Comparison of ENCODE assay signal across 17 cellular contexts in the genomic region with DNA sequence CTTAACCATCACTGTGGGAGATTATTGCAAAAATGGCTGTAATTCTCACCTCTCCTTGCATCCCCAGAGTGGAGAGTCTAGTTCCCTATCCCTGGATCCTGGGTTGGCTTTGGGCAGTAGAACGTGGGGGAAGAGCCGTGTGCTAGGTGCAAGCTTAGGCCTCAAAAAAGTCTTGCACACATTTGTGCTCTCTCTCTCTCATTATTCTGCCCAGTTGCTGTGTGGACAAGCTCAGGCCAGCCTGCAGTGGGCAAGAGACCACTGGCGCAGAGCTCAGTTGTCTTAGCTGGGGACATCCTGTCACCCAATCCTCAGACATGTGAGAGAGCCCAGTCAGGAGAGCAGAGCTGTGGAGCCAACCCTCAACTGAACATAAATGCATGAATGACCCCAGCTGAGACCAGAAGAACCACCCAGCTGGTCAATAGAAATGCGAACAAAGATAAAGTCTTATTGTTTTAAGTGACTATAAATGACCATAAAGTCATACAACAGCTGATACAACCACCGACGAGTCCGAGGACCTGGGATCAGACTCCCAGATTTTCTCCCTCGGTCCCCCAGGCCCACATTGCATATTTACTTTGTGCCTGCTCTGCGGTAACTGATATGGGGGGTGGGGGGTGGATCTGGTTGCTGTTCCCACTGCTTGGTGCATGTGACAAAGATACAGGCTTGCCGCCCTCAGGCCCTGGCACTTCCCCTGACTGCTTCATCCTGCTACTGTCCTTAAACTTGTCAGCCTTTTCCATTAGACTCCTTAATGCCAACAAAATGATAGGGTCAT.
"Had no signal": no experiment of that assay in that cellular context is flagged by ENCODE, and none has a peak within 500 bp of the region (broad histone marks: within the 10 kb centered on the region; RNA-seq: fewer than 3 reads in every experiment).

No MANE protein-coding gene starts in this region.

- H3K9me3 ChIP-seq: ascending aorta, breast epithelium, gastrocnemius medialis, heart right ventricle, right atrium auricular region, tibial nerve had no signal

- H3K27me3 ChIP-seq: ascending aorta, right atrium auricular region, tibial nerve had no signal

- H3K4me3 ChIP-seq: ascending aorta, breast epithelium, gastrocnemius medialis, heart right ventricle, right atrium auricular region, tibial nerve had no signal

- H3K36me3 ChIP-seq: ascending aorta, breast epithelium, gastrocnemius medialis, heart right ventricle, right atrium auricular region, tibial nerve had no signal

- H3K27ac ChIP-seq: ascending aorta, breast epithelium, gastrocnemius medialis, heart right ventricle, right atrium auricular region, tibial nerve had no signal

- DNase-seq: activated CD4-positive, alpha-beta T cell treated with anti-CD3 and anti-CD28 coated beads for 48 hours; activated CD8-positive, alpha-beta T cell treated with anti-CD3 and anti-CD28 coated beads, Interleukin-2, amount 10 ng/mL, durations not matched to agents 7 days and 5 days; activated naive CD4-positive, alpha-beta T cell treated with anti-CD3 and anti-CD28 coated beads for 36 hours; activated T-cell treated with anti-CD3 and anti-CD28 coated beads for 4 hours; cerebellar nuclear complex; effector memory CD8-positive, alpha-beta T cell; gastrocnemius medialis; heart right ventricle; nucleus accumbens; stimulated activated CD4-positive, alpha-beta T cell treated with anti-CD3 and anti-CD28 coated beads, Interleukin-15, amount 100 ng/mL, for 24 hours; stimulated activated CD4-positive, alpha-beta T cell treated with anti-CD3 and anti-CD28 coated beads, Interleukin-4, amount 100 ng/mL, for 1 hour; stimulated activated naive B cell treated with anti-CD40 and anti-IgM and Interleukin-4, amounts not matched to agents 10 μg/mL and 1 μg/mL and 100 μg/mL, for 72 hours; T-helper 2 cell had no signal

- H3K4me1 ChIP-seq: ascending aorta, breast epithelium, gastrocnemius medialis, heart right ventricle, right atrium auricular region, tibial nerve had no signal
